1 cellular context compared by ENCODE assay signal in genomic region chr6:43911625-43912577, GRCh38.
TF ChIP-seq lines count a peak whose summit lies in the region.

No MANE protein-coding gene starts in this region.

TF ChIP-seq in HepG2, 621 proteins besides CTCF, POLR2A, EP300 and RAD21 (continued from another document and continues in another):
- TF ChIP-seq ZBTB25 (CRISPR knock-in tag; IDR thresholded peaks at IDR 0.05) (no peak), BCLAF1 (IDR thresholded peaks at IDR 0.05) (no peak), MLLT10 (CRISPR knock-in tag; IDR thresholded peaks at IDR 0.05) (no peak), SALL2 (CRISPR knock-in tag; IDR thresholded peaks at IDR 0.05) (no peak), RNF219 (CRISPR knock-in tag; IDR thresholded peaks at IDR 0.05) (peak; percentile 30; the same call in 1 of the 2 replicates), NFIC (IDR thresholded peaks at IDR 0.05; ENCODE audit: low read length) (no peak), NFKB2 (CRISPR knock-in tag; IDR thresholded peaks at IDR 0.05; ENCODE audit: borderline replicate concordance) (0 out of 2 replicates have a peak, but pooled peaks have one; percentile 19), ZNF142 (CRISPR knock-in tag; IDR thresholded peaks at IDR 0.05) (0 out of 2 replicates have a peak, but pooled peaks have one; percentile 24), NONO (IDR thresholded peaks at IDR 0.05) (no peak), NONO (CRISPR knock-in tag; conservative IDR thresholded peaks at IDR 0.05) (peak; percentile 70; the same call in 1 of the 2 replicates), EEA1 (CRISPR knock-in tag; IDR thresholded peaks at IDR 0.05; ENCODE audit: borderline replicate concordance) (peak; percentile 40; the same call in 1 of the 2 replicates), PHF5A (CRISPR knock-in tag; IDR thresholded peaks at IDR 0.05; ENCODE audit: low read depth, unreplicated experiment) (no peak), ZBED4 (CRISPR knock-in tag; IDR thresholded peaks at IDR 0.05; ENCODE audit: borderline replicate concordance) (no peak), TFAP4 (IDR thresholded peaks at IDR 0.05; ENCODE audit: borderline replicate concordance, low read depth) (0 out of 2 replicates have a peak, but pooled peaks have one; percentile 7), MLX (CRISPR knock-in tag; IDR thresholded peaks at IDR 0.05) (no peak), ATF7 (IDR thresholded peaks at IDR 0.05) (no peak), ATF7 (CRISPR knock-in tag; IDR thresholded peaks at IDR 0.05) (no peak), PPARG (CRISPR knock-in tag; conservative IDR thresholded peaks at IDR 0.05) (no peak), TRIM24 (CRISPR knock-in tag; IDR thresholded peaks at IDR 0.05) (peak; percentile 33; the same call in 1 of the 2 replicates), NFAT5 (CRISPR knock-in tag; IDR thresholded peaks at IDR 0.05) (no peak), SRSF9 (IDR thresholded peaks at IDR 0.05; ENCODE audit: borderline replicate concordance, insufficient read depth, low read depth, low read length, poor library complexity, severe bottlenecking) (no peak), ZNF790 (CRISPR knock-in tag; IDR thresholded peaks at IDR 0.05; ENCODE audit: borderline replicate concordance) (no peak), FOXA3 (CRISPR knock-in tag; IDR thresholded peaks at IDR 0.05) (peak; percentile 37; the same call in 1 of the 2 replicates), HOXA7 (CRISPR knock-in tag; IDR thresholded peaks at IDR 0.05) (no peak), ZMYM2 (CRISPR knock-in tag; IDR thresholded peaks at IDR 0.05) (peak; percentile 80; the same call in 1 of the 2 replicates), ZNF264 (CRISPR knock-in tag; IDR thresholded peaks at IDR 0.05) (peak; percentile 54; the same call in 1 of the 2 replicates), RARA (CRISPR knock-in tag; IDR thresholded peaks at IDR 0.05) (peak; percentile 7; the same call in 1 of the 2 replicates), ZNF850 (CRISPR knock-in tag; conservative IDR thresholded peaks at IDR 0.05) (no peak), ZNF44 (CRISPR knock-in tag; IDR thresholded peaks at IDR 0.05) (no peak), GZF1 (CRISPR knock-in tag; IDR thresholded peaks at IDR 0.05) (no peak)
